Comparison of ENCODE assay signal across 20 cellular contexts in genomic region chr14:22966783-22967269, GRCh38. TPM values are rescaled to one million over a fixed set of nuclear protein-coding genes. Genes with fewer than 3 reads are reported as not detected.
DNase-seq lines count a peak whose midpoint lies in the region; ATAC-seq, FAIRE-seq and TF ChIP-seq lines count a peak whose summit lies in the region.
"Had no signal": no experiment of that assay in that cellular context is flagged by ENCODE, and none has a peak within 500 bp of the region (broad histone marks: within the 10 kb centered on the region; RNA-seq: fewer than 3 reads in every experiment).

No MANE protein-coding gene starts in this region.

- H3K79me2 ChIP-seq in HepG2 (ENCODE audit: insufficient read depth, low read length) (no peaks in the 10 kb centered on the region), parathyroid adenoma (no peaks in the 10 kb centered on the region)

- peak overlapping the region; percentile 38 for H3K4me2 ChIP-seq in HepG2 (ENCODE audit: low read depth, low read length)
- H3K4me2 ChIP-seq in parathyroid adenoma (ENCODE audit: low read length), result no peak overlapping the region

- H3K4me1 ChIP-seq in Panc1 (ENCODE audit: control insufficient read depth, insufficient read depth, low read length) (no peaks in the 10 kb centered on the region; the same call in 1 of the 2 replicates), HepG2 (ENCODE audit: insufficient read depth, low read length) (peaks cover 34% of the 10 kb centered on the region), parathyroid adenoma (peaks cover 6% of the 10 kb centered on the region)

- H3K36me3 ChIP-seq in Panc1 (ENCODE audit: control insufficient read depth, insufficient read depth, low read length) (peaks cover 7% of the 10 kb centered on the region; the same call in 1 of the 2 replicates), HepG2 (replicated peaks in 1 of 2; ENCODE audit: control insufficient read depth in 1 of 2, insufficient read depth in 2 of 2, low read length in 2 of 2) (peaks cover 6 to 10% of the 10 kb centered on the region in 2 experiments), parathyroid adenoma (ENCODE audit: control insufficient read depth, insufficient read depth, low read length) (no peaks in the 10 kb centered on the region)

- H3K27ac ChIP-seq in Panc1 (ENCODE audit: low read length) (no peak overlapping the region), HepG2 (ENCODE audit: extremely low read length, insufficient read depth, low read length) (peak overlapping the region; percentile 59), parathyroid adenoma (no peak overlapping the region)

- H3K36me3 Mint-ChIP-seq in chondrocyte (ENCODE audit: low read depth), result peaks cover 10% of the 10 kb centered on the region

- 50% methylated on average over 4 of the region's 4 CpGs for WGBS in HepG2 (ENCODE audit: low lambda C conversion rate)

- H2AFZ ChIP-seq in HepG2 (ENCODE audit: low read length), result no peak overlapping the region
- peak overlapping the region; percentile 39 for H2AFZ ChIP-seq in parathyroid adenoma

- DNase-seq in Panc1 (ENCODE audit: low read depth, low spot score), result no peak
- no peak for DNase-seq in chondrocyte (ENCODE audit: low spot score)
- DNase-seq in HepG2 (ENCODE audit: low spot score), result no peak
- no peak for DNase-seq in dermis blood vessel endothelial cell
- DNase-seq: C1 segment of cervical spinal cord; CD4-positive, alpha-beta memory T cell; COR-L47; EL; GDM1; KG1; MG63; NCI-H2029; NCI-H69 had no signal

- H3K4me3 Mint-ChIP-seq in chondrocyte (ENCODE audit: unreplicated experiment), result no peak overlapping the region
- H3K4me3 Mint-ChIP-seq: CD4-positive, alpha-beta memory T cell had no signal

- H3K27me3 ChIP-seq in Panc1 (ENCODE audit: control insufficient read depth, insufficient read depth, low read length) (no peaks in the 10 kb centered on the region), HepG2 (ENCODE audit: control insufficient read depth in 1 of 2, insufficient read depth in 2 of 2, low read length in 2 of 2) (no peaks in the 10 kb centered on the region), parathyroid adenoma (ENCODE audit: control insufficient read depth, insufficient read depth, low read length) (no peaks in the 10 kb centered on the region)
- H3K27me3 ChIP-seq: MG63 had no signal

- FAIRE-seq in HepG2 (lab: Jason Lieb, UNC), result no peak
- FAIRE-seq: A204.1, GM12878 had no signal

- TF ChIP-seq RAD21 in HepG2 (CRISPR knock-in tag; IDR thresholded peaks at IDR 0.05), result no peak

- TF ChIP-seq CTCF in Panc1 (IDR thresholded peaks at IDR 0.05) (no peak), chondrocyte (IDR thresholded peaks at IDR 0.05) (no peak), HepG2 (CRISPR knock-in tag; IDR thresholded peaks at IDR 0.05) (no peak), parathyroid adenoma (IDR thresholded peaks at IDR 0.05) (no peak)

- BruUV-seq in Panc1 (replicated peaks; lab: Mats Ljungman, UMichigan) (no TSS peak), HepG2 (replicated peaks; lab: Mats Ljungman, UMichigan) (TSS peak; percentile 58)

- POLR2A ChIA-PET in Panc1 (lab: Charles Lee) (no interaction called here), HepG2 (lab: Yijun Ruan, JAX) (interaction anchor here (1.0 to 26.8 kb wide), 15 partner anchors 1 to 200 kb away, joined by 3 to 1670 read pairs (median 5); partner anchors contain the start of genes ACIN1, AJUBA, C14orf119 and HAUS4)

- no peaks in the 10 kb centered on the region for H3K4me1 Mint-ChIP-seq in chondrocyte (ENCODE audit: low read depth)
- H3K4me1 Mint-ChIP-seq: CD4-positive, alpha-beta memory T cell had no signal

- no peaks in the 10 kb centered on the region for H3K9me3 ChIP-seq in Panc1 (ENCODE audit: control insufficient read depth, insufficient read depth, low read depth, low read length)
- H3K9me3 ChIP-seq in HepG2 (ENCODE audit: low read length), result no peaks in the 10 kb centered on the region
- no peaks in the 10 kb centered on the region for H3K9me3 ChIP-seq in parathyroid adenoma (ENCODE audit: control insufficient read depth, low read length)
- H3K9me3 ChIP-seq: MG63 had no signal

- H3K27ac Mint-ChIP-seq in chondrocyte (ENCODE audit: unreplicated experiment), result peak overlapping the region; percentile 54

- H3K9ac ChIP-seq in HepG2 (ENCODE audit: insufficient read depth, low read depth, low read length) (no peak overlapping the region), parathyroid adenoma (no peak overlapping the region)

- H3K9me3 Mint-ChIP-seq in chondrocyte (ENCODE audit: low read depth), result no peaks in the 10 kb centered on the region

- peak in 1 of 2 experiments; percentile 60; a peak in 3 of 4 replicates for TF ChIP-seq POLR2A in HepG2 (IDR thresholded peaks at IDR 0.05; ENCODE audit: insufficient read depth in 1 of 2, low read depth in 2 of 2, low read length in 2 of 2)

- H3K4me3 ChIP-seq in Panc1 (ENCODE audit: low read depth in 2 of 2, low read length in 2 of 2) (no peak overlapping the region), HepG2 (replicated peaks in 1 of 3; ENCODE audit: insufficient read depth in 1 of 3, low read depth in 2 of 3, low read length in 3 of 3) (no peak overlapping the region), parathyroid adenoma (ENCODE audit: low read depth, low read length) (no peak overlapping the region)
- H3K4me3 ChIP-seq: GM12878, MG63 had no signal

- no peaks in the 10 kb centered on the region for H3K27me3 Mint-ChIP-seq in chondrocyte (ENCODE audit: low read depth)

- H4K20me1 ChIP-seq in HepG2 (ENCODE audit: insufficient read depth, low read length), result no peaks in the 10 kb centered on the region; the same call in 1 of the 2 replicates

- TF ChIP-seq EP300 in HepG2 (IDR thresholded peaks at IDR 0.05; ENCODE audit: low read depth in 2 of 2, low read length in 2 of 2) (no peak), HepG2 (CRISPR knock-in tag; IDR thresholded peaks at IDR 0.05; ENCODE audit: borderline replicate concordance) (no peak)

- ATAC-seq in Panc1 (peak; percentile 23), HepG2 (peak; percentile 32), HG02885 (IDR thresholded peaks at IDR 0.05; ENCODE audit: poor library complexity, unreplicated experiment) (no peak), GM18909 (IDR thresholded peaks at IDR 0.05; ENCODE audit: poor library complexity, unreplicated experiment) (no peak), GM21619 (IDR thresholded peaks at IDR 0.05; ENCODE audit: unreplicated experiment) (no peak)
- ATAC-seq: GM12878, SK-N-SH treated with all-trans-retinoic acid at 6 μM for 48 hours had no signal

- CTCF ChIA-PET in Panc1 (lab: Charles Lee) (no interaction called here), HepG2 (lab: Yijun Ruan, JAX; ENCODE audit: low intra/inter-chr PET ratio, low total read pairs) (interaction anchor here (1.1 to 2.6 kb wide), 3 partner anchors 9 to 20 kb away, joined by 4 to 5 read pairs (median 4); no protein-coding TSS in a partner anchor)

- in situ Hi-C loops in Panc1 (cut with HindIII; ENCODE audit: low pct_unique_long_range_greater_than_20kb, low sequenced_read_pairs), result no loop called here
- in situ Hi-C loops in HepG2 (cut with HindIII; ENCODE audit: extremely low pct_ligation_motif_present, low pct_unique_long_range_greater_than_20kb), result no loop called here

- intact Hi-C loops in Panc1 (cut with micrococcal nuclease; ENCODE audit: unreplicated experiment) (no loop called here), HepG2 (cut with micrococcal nuclease; ENCODE audit: unreplicated experiment) (no loop called here)

RNA-seq across cellular contexts. Expression of gene HAUS4, which starts 9.9 kb away (rescaled TPM):
- 25.7 TPM for total RNA-seq in Panc1 (2021; ENCODE audit: unreplicated experiment)
- polyA plus RNA-seq in Panc1 (2012; ENCODE audit: insufficient read length), result 14.1 TPM
- total RNA-seq in chondrocyte, result 27.6 to 35.2 TPM (median 29.3 TPM) in 3 replicates
- total RNA-seq in HepG2 (2016; rRNA removed; fragmentation: Illumina TruSeq; extraction: Trizol), result 130 and 141 TPM in 2 replicates
- 124 and 143 TPM in 2 replicates for total RNA-seq in HepG2 (2016; cell fraction: cytosol; rRNA removed; fragmentation: Illumina TruSeq; extraction: Trizol; ENCODE audit: low read depth)
- 128 and 148 TPM in 2 replicates for total RNA-seq in HepG2 (2016; cell fraction: insoluble cytoplasmic fraction; rRNA removed; fragmentation: Illumina TruSeq; extraction: Trizol)
- 134 and 154 TPM in 2 replicates for total RNA-seq in HepG2 (2016; cell fraction: membrane; rRNA removed; fragmentation: Illumina TruSeq; extraction: Trizol)
- total RNA-seq in HepG2 (2016; cell fraction: nucleus; rRNA removed; fragmentation: Illumina TruSeq; extraction: Trizol), result 82.9 and 84.6 TPM in 2 replicates
- polyA plus RNA-seq in HepG2 (2011; rRNA removed), result 64.7 and 74.4 TPM in 2 replicates
- 49.6 and 52.3 TPM in 2 replicates for polyA plus RNA-seq in HepG2 (2011; cell fraction: cytosol; rRNA removed)
- 90.4 and 93.9 TPM in 2 replicates for polyA plus RNA-seq in HepG2 (2011; cell fraction: nucleus; rRNA removed)
- polyA plus RNA-seq in HepG2 (2012), result 58.5 and 83.9 TPM in 2 replicates
- 42.0 and 47.4 TPM in 2 replicates for polyA plus RNA-seq in HepG2 (2016; cell fraction: cytosol; fragmentation: Illumina TruSeq; extraction: Trizol; ENCODE audit: low read depth)
- 106 and 115 TPM in 2 replicates for polyA plus RNA-seq in HepG2 (2016; cell fraction: insoluble cytoplasmic fraction; fragmentation: Illumina TruSeq; extraction: Trizol; ENCODE audit: low read depth)
- 86.6 and 89.8 TPM in 2 replicates for polyA plus RNA-seq in HepG2 (2016; cell fraction: membrane; fragmentation: Illumina TruSeq; extraction: Trizol; ENCODE audit: low read depth)
- polyA plus RNA-seq in HepG2 (2016; cell fraction: nucleus; fragmentation: Illumina TruSeq; extraction: Trizol; ENCODE audit: insufficient read depth, low read depth), result 118 and 127 TPM in 2 replicates
- 39.3 and 43.1 TPM in 2 replicates for polyA minus RNA-seq in HepG2 (2011; rRNA and poly(A)+ RNA removed; ENCODE audit: low replicate concordance)
- 27.3 and 39.3 TPM in 2 replicates for polyA minus RNA-seq in HepG2 (2011; cell fraction: cytosol; rRNA and poly(A)+ RNA removed)
- polyA minus RNA-seq in HepG2 (2011; cell fraction: nucleus; rRNA and poly(A)+ RNA removed), result 50.6 and 59.4 TPM in 2 replicates
- 39.8 and 46.3 TPM in 2 replicates for total RNA-seq in dermis blood vessel endothelial cell

RNA-seq across cellular contexts. Expression of gene AJUBA, which starts 15.5 kb away (rescaled TPM):
- total RNA-seq in Panc1 (2021; ENCODE audit: unreplicated experiment) (50.2 TPM), chondrocyte (56.5 to 124 TPM (median 124 TPM) in 3 replicates), HepG2 (2016; rRNA removed; fragmentation: Illumina TruSeq; extraction: Trizol) (109 and 157 TPM in 2 replicates), dermis blood vessel endothelial cell (49.3 and 80.8 TPM in 2 replicates)
- polyA plus RNA-seq in Panc1 (2012; ENCODE audit: insufficient read length), result 22.9 TPM
- 29.1 and 32.6 TPM in 2 replicates for total RNA-seq in HepG2 (2016; cell fraction: cytosol; rRNA removed; fragmentation: Illumina TruSeq; extraction: Trizol; ENCODE audit: low read depth)
- total RNA-seq in HepG2 (2016; cell fraction: insoluble cytoplasmic fraction; rRNA removed; fragmentation: Illumina TruSeq; extraction: Trizol), result 104 and 153 TPM in 2 replicates
- total RNA-seq in HepG2 (2016; cell fraction: membrane; rRNA removed; fragmentation: Illumina TruSeq; extraction: Trizol), result 72.3 and 78.5 TPM in 2 replicates
- 149 and 162 TPM in 2 replicates for total RNA-seq in HepG2 (2016; cell fraction: nucleus; rRNA removed; fragmentation: Illumina TruSeq; extraction: Trizol)
- 241 and 315 TPM in 2 replicates for polyA plus RNA-seq in HepG2 (2011; rRNA removed)
- 184 and 225 TPM in 2 replicates for polyA plus RNA-seq in HepG2 (2011; cell fraction: cytosol; rRNA removed)
- 207 and 248 TPM in 2 replicates for polyA plus RNA-seq in HepG2 (2011; cell fraction: nucleus; rRNA removed)
- 183 and 230 TPM in 2 replicates for polyA plus RNA-seq in HepG2 (2012)
- 8.7 and 9.2 TPM in 2 replicates for polyA plus RNA-seq in HepG2 (2016; cell fraction: cytosol; fragmentation: Illumina TruSeq; extraction: Trizol; ENCODE audit: low read depth)
- 102 and 106 TPM in 2 replicates for polyA plus RNA-seq in HepG2 (2016; cell fraction: insoluble cytoplasmic fraction; fragmentation: Illumina TruSeq; extraction: Trizol; ENCODE audit: low read depth)
- 31.5 and 31.6 TPM in 2 replicates for polyA plus RNA-seq in HepG2 (2016; cell fraction: membrane; fragmentation: Illumina TruSeq; extraction: Trizol; ENCODE audit: low read depth)
- 158 and 165 TPM in 2 replicates for polyA plus RNA-seq in HepG2 (2016; cell fraction: nucleus; fragmentation: Illumina TruSeq; extraction: Trizol; ENCODE audit: insufficient read depth, low read depth)
- polyA minus RNA-seq in HepG2 (2011; rRNA and poly(A)+ RNA removed; ENCODE audit: low replicate concordance), result 171 and 630 TPM in 2 replicates
- 150 and 166 TPM in 2 replicates for polyA minus RNA-seq in HepG2 (2011; cell fraction: cytosol; rRNA and poly(A)+ RNA removed)
- polyA minus RNA-seq in HepG2 (2011; cell fraction: nucleus; rRNA and poly(A)+ RNA removed), result 420 and 488 TPM in 2 replicates

RNA-seq across cellular contexts. Expression of gene PRMT5, which starts 37.6 kb away (rescaled TPM):
- total RNA-seq in Panc1 (2021; ENCODE audit: unreplicated experiment), result 108 TPM
- 200 TPM for polyA plus RNA-seq in Panc1 (2012; ENCODE audit: insufficient read length)
- 42.0 to 59.5 TPM (median 50.4 TPM) in 3 replicates for total RNA-seq in chondrocyte
- total RNA-seq in HepG2 (2016; rRNA removed; fragmentation: Illumina TruSeq; extraction: Trizol), result 210 and 289 TPM in 2 replicates
- total RNA-seq in HepG2 (2016; cell fraction: cytosol; rRNA removed; fragmentation: Illumina TruSeq; extraction: Trizol; ENCODE audit: low read depth), result 154 and 171 TPM in 2 replicates
- 224 and 314 TPM in 2 replicates for total RNA-seq in HepG2 (2016; cell fraction: insoluble cytoplasmic fraction; rRNA removed; fragmentation: Illumina TruSeq; extraction: Trizol)
- 131 and 139 TPM in 2 replicates for total RNA-seq in HepG2 (2016; cell fraction: membrane; rRNA removed; fragmentation: Illumina TruSeq; extraction: Trizol)
- total RNA-seq in HepG2 (2016; cell fraction: nucleus; rRNA removed; fragmentation: Illumina TruSeq; extraction: Trizol), result 137 and 144 TPM in 2 replicates
- 329 and 354 TPM in 2 replicates for polyA plus RNA-seq in HepG2 (2011; rRNA removed)
- 348 and 362 TPM in 2 replicates for polyA plus RNA-seq in HepG2 (2011; cell fraction: cytosol; rRNA removed)
- polyA plus RNA-seq in HepG2 (2011; cell fraction: nucleus; rRNA removed), result 327 and 362 TPM in 2 replicates
- 137 and 192 TPM in 2 replicates for polyA plus RNA-seq in HepG2 (2012)
- 39.5 and 40.9 TPM in 2 replicates for polyA plus RNA-seq in HepG2 (2016; cell fraction: cytosol; fragmentation: Illumina TruSeq; extraction: Trizol; ENCODE audit: low read depth)
- polyA plus RNA-seq in HepG2 (2016; cell fraction: insoluble cytoplasmic fraction; fragmentation: Illumina TruSeq; extraction: Trizol; ENCODE audit: low read depth), result 294 and 308 TPM in 2 replicates
- polyA plus RNA-seq in HepG2 (2016; cell fraction: membrane; fragmentation: Illumina TruSeq; extraction: Trizol; ENCODE audit: low read depth), result 72.5 and 74.3 TPM in 2 replicates
- polyA plus RNA-seq in HepG2 (2016; cell fraction: nucleus; fragmentation: Illumina TruSeq; extraction: Trizol; ENCODE audit: insufficient read depth, low read depth), result 212 and 229 TPM in 2 replicates
- 563 and 739 TPM in 2 replicates for polyA minus RNA-seq in HepG2 (2011; rRNA and poly(A)+ RNA removed; ENCODE audit: low replicate concordance)
- 136 and 191 TPM in 2 replicates for polyA minus RNA-seq in HepG2 (2011; cell fraction: cytosol; rRNA and poly(A)+ RNA removed)
- polyA minus RNA-seq in HepG2 (2011; cell fraction: nucleus; rRNA and poly(A)+ RNA removed), result 169 and 174 TPM in 2 replicates
- 40.0 and 48.1 TPM in 2 replicates for total RNA-seq in dermis blood vessel endothelial cell

RNA-seq across cellular contexts. Expression of gene C14orf93, which starts 43.1 kb away (rescaled TPM):
- 5.6 TPM for total RNA-seq in Panc1 (2021; ENCODE audit: unreplicated experiment)
- 7.1 TPM for polyA plus RNA-seq in Panc1 (2012; ENCODE audit: insufficient read length)
- 6.0 to 7.6 TPM (median 6.0 TPM) in 3 replicates for total RNA-seq in chondrocyte
- total RNA-seq in HepG2 (2016; rRNA removed; fragmentation: Illumina TruSeq; extraction: Trizol), result 10.8 and 11.4 TPM in 2 replicates
- 3.1 and 3.7 TPM in 2 replicates for total RNA-seq in HepG2 (2016; cell fraction: cytosol; rRNA removed; fragmentation: Illumina TruSeq; extraction: Trizol; ENCODE audit: low read depth)
- total RNA-seq in HepG2 (2016; cell fraction: insoluble cytoplasmic fraction; rRNA removed; fragmentation: Illumina TruSeq; extraction: Trizol), result 10.9 and 11.2 TPM in 2 replicates
- 7.8 and 9.1 TPM in 2 replicates for total RNA-seq in HepG2 (2016; cell fraction: membrane; rRNA removed; fragmentation: Illumina TruSeq; extraction: Trizol)
- 6.7 and 8.3 TPM in 2 replicates for total RNA-seq in HepG2 (2016; cell fraction: nucleus; rRNA removed; fragmentation: Illumina TruSeq; extraction: Trizol)
- polyA plus RNA-seq in HepG2 (2011; rRNA removed), result 19.8 and 22.5 TPM in 2 replicates
- polyA plus RNA-seq in HepG2 (2011; cell fraction: cytosol; rRNA removed), result 18.0 and 23.7 TPM in 2 replicates
- polyA plus RNA-seq in HepG2 (2011; cell fraction: nucleus; rRNA removed), result 27.1 and 27.7 TPM in 2 replicates
- 14.5 and 15.7 TPM in 2 replicates for polyA plus RNA-seq in HepG2 (2012)
- polyA plus RNA-seq in HepG2 (2016; cell fraction: cytosol; fragmentation: Illumina TruSeq; extraction: Trizol; ENCODE audit: low read depth), result 2.6 and 3.0 TPM in 2 replicates
- 9.9 and 10.2 TPM in 2 replicates for polyA plus RNA-seq in HepG2 (2016; cell fraction: insoluble cytoplasmic fraction; fragmentation: Illumina TruSeq; extraction: Trizol; ENCODE audit: low read depth)
- 6.4 TPM in 2 replicates for polyA plus RNA-seq in HepG2 (2016; cell fraction: membrane; fragmentation: Illumina TruSeq; extraction: Trizol; ENCODE audit: low read depth)
- polyA plus RNA-seq in HepG2 (2016; cell fraction: nucleus; fragmentation: Illumina TruSeq; extraction: Trizol; ENCODE audit: insufficient read depth, low read depth), result 19.5 and 24.7 TPM in 2 replicates
- 18.0 and 62.7 TPM in 2 replicates for polyA minus RNA-seq in HepG2 (2011; rRNA and poly(A)+ RNA removed; ENCODE audit: low replicate concordance)
- polyA minus RNA-seq in HepG2 (2011; cell fraction: cytosol; rRNA and poly(A)+ RNA removed), result 8.0 and 14.8 TPM in 2 replicates
- polyA minus RNA-seq in HepG2 (2011; cell fraction: nucleus; rRNA and poly(A)+ RNA removed), result 8.8 and 11.9 TPM in 2 replicates
- 6.8 and 10.6 TPM in 2 replicates for total RNA-seq in dermis blood vessel endothelial cell

RNA-seq across cellular contexts. Expression of gene RBM23, which starts 47.9 kb away (rescaled TPM):
- total RNA-seq in Panc1 (2021; ENCODE audit: unreplicated experiment) (47.2 TPM), chondrocyte (51.3 to 72.0 TPM (median 53.1 TPM) in 3 replicates), HepG2 (2016; rRNA removed; fragmentation: Illumina TruSeq; extraction: Trizol) (0.52 and 1.5 TPM in 2 replicates), dermis blood vessel endothelial cell (56.3 and 116 TPM in 2 replicates)
- 49.5 TPM for polyA plus RNA-seq in Panc1 (2012; ENCODE audit: insufficient read length)
- 1.3 and 3.6 TPM in 2 replicates for total RNA-seq in HepG2 (2016; cell fraction: cytosol; rRNA removed; fragmentation: Illumina TruSeq; extraction: Trizol; ENCODE audit: low read depth)
- 0.61 and 1.6 TPM in 2 replicates for total RNA-seq in HepG2 (2016; cell fraction: insoluble cytoplasmic fraction; rRNA removed; fragmentation: Illumina TruSeq; extraction: Trizol)
- total RNA-seq in HepG2 (2016; cell fraction: membrane; rRNA removed; fragmentation: Illumina TruSeq; extraction: Trizol), result 0.71 and 0.76 TPM in 2 replicates
- 1.2 and 2.0 TPM in 2 replicates for total RNA-seq in HepG2 (2016; cell fraction: nucleus; rRNA removed; fragmentation: Illumina TruSeq; extraction: Trizol)
- polyA plus RNA-seq in HepG2 (2011; rRNA removed), result 2.1 and 2.9 TPM in 2 replicates
- polyA plus RNA-seq in HepG2 (2011; cell fraction: cytosol; rRNA removed), result 0.87 and 0.90 TPM in 2 replicates
- 7.7 and 10.1 TPM in 2 replicates for polyA plus RNA-seq in HepG2 (2011; cell fraction: nucleus; rRNA removed)
- 2.0 and 2.8 TPM in 2 replicates for polyA plus RNA-seq in HepG2 (2012)
- polyA plus RNA-seq in HepG2 (2016; cell fraction: cytosol; fragmentation: Illumina TruSeq; extraction: Trizol; ENCODE audit: low read depth), result 0.17 and 0.28 TPM in 2 replicates
- polyA plus RNA-seq in HepG2 (2016; cell fraction: insoluble cytoplasmic fraction; fragmentation: Illumina TruSeq; extraction: Trizol; ENCODE audit: low read depth), result 0.76 and 1.0 TPM in 2 replicates
- 0.27 and 0.43 TPM in 2 replicates for polyA plus RNA-seq in HepG2 (2016; cell fraction: membrane; fragmentation: Illumina TruSeq; extraction: Trizol; ENCODE audit: low read depth)
- polyA plus RNA-seq in HepG2 (2016; cell fraction: nucleus; fragmentation: Illumina TruSeq; extraction: Trizol; ENCODE audit: insufficient read depth, low read depth), result 3.6 and 4.3 TPM in 2 replicates
- polyA minus RNA-seq in HepG2 (2011; rRNA and poly(A)+ RNA removed; ENCODE audit: low replicate concordance), result 5.4 and 70.7 TPM in 2 replicates
- 0.97 and 1.6 TPM in 2 replicates for polyA minus RNA-seq in HepG2 (2011; cell fraction: cytosol; rRNA and poly(A)+ RNA removed)
- polyA minus RNA-seq in HepG2 (2011; cell fraction: nucleus; rRNA and poly(A)+ RNA removed), result 14.7 and 14.8 TPM in 2 replicates

Comparison
In these comparisons a context has a peak if more than half of its experiments do, and no peak if none do; other contexts are left out.
1. ATAC-seq: peak in Panc1 (single experiment) and HepG2 (single experiment); none in HG02885 (single experiment), GM18909 (single experiment) and GM21619 (single experiment).